In the genomic region with DNA sequence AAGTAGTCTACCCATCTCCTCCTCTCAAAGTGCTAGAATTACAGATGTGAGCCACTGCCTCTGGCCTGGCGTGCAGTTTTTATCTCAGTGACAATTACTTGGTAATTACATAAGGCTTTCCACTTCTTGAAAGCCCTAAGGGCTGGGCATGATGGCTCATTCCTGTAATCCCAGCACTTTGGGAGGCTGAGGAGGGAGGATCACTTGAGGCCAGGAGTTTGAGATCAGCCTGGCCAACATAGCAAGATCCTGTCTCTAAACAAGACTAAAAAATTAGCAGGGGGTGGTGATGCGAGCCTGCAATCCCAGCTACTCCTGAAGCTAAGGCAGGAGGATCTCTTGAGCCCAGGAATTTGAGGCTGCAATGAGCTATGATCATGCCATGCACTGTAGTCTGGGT, we compare ENCODE assay signal across 35 cellular contexts.
"Had no signal": no experiment of that assay in that cellular context is flagged by ENCODE, and none has a peak within 500 bp of the region (broad histone marks: within the 10 kb centered on the region; RNA-seq: fewer than 3 reads in every experiment).

No MANE protein-coding gene starts in this region.

- H3K4me3 ChIP-seq: MG63 had no signal

- H3K9ac ChIP-seq: KMS-11 had no signal

- H3K36me3 ChIP-seq: MG63 had no signal

- H3K27me3 ChIP-seq: MG63 had no signal

- DNase-seq: Karpas-422, Kasumi-1, MG63, MM.1S, MV-4-11, NCI-H1048, NCI-H1092, NCI-H1092 treated with DMSO at 0.1 percent for 48 hours, NCI-H1105, NCI-H1105 treated with DMSO at 0.1 percent for 48 hours, NCI-H1417, NCI-H1417 treated with DMSO at 0.1 percent for 48 hours, NCI-H1436, NCI-H1436 treated with DMSO at 0.1 percent for 48 hours, NCI-H146, NCI-H1694, NCI-H1694 treated with DMSO at 0.1 percent for 48 hours, NCI-H187, NCI-H187 treated with DMSO at 0.1 percent for 48 hours, NCI-H1930, NCI-H2029, NCI-H2029 treated with DMSO at 0.1 percent for 48 hours, NCI-H2081, NCI-H2081 treated with DMSO at 0.1 percent for 48 hours, NCI-H2107, NCI-H2171, NCI-H2171 treated with DMSO at 0.1 percent for 48 hours, NCI-H2227 treated with DMSO at 0.1 percent for 48 hours, NCI-H226, NCI-H345, NCI-H446, NCI-H446 treated with DMSO at 0.1 percent for 48 hours, NCI-H510A, NCI-H510A treated with DMSO at 0.1 percent for 48 hours had no signal

- H3K9me3 ChIP-seq: MG63 had no signal

- H3K27ac ChIP-seq: KMS-11 had no signal
